Comparison of ENCODE assay signal across 8 cellular contexts in genomic region chr15:38389924-38390542, GRCh38.
A peak's percentile ranks its signal among the peaks of the same experiment; 100 is the strongest.
DNase-seq lines count a peak whose midpoint lies in the region; ATAC-seq and TF ChIP-seq lines count a peak whose summit lies in the region.

No MANE protein-coding gene starts in this region.

- H3K4me3 ChIP-seq in AG09309 (ENCODE audit: control insufficient read depth, low read depth, low read length) (no peak overlapping the region), foreskin fibroblast (ENCODE audit: low read depth in 1 of 2, low read length in 2 of 2) (no peak overlapping the region), aorta (ENCODE audit: low read length in 2 of 2) (no peak overlapping the region)

- H3K4me3 Mint-ChIP-seq in activated T-helper 1 cell treated with anti-CD3 and anti-CD28 coated beads, Interleukin-12 subunit alpha, Interleukin-12 subunit beta, Interleukin-2, Interleukin-4 antibody, amounts not matched to agents 30 ng/mL and 10 ng/mL and 1 ng/mL, durations not matched to agents 14 hours and 24 hours and 36 hours = no peak overlapping the region

- no peak for DNase-seq in AG09309 (ENCODE audit: low read depth)
- peak; percentile 53 for DNase-seq in RKO (ENCODE audit: low spot score)
- DNase-seq in activated T-helper 1 cell treated with anti-CD3 and anti-CD28 coated beads, Interleukin-12 subunit alpha, Interleukin-12 subunit beta, Interleukin-2, Interleukin-4 antibody, amounts not matched to agents 30 ng/mL and 10 ng/mL and 1 ng/mL, durations not matched to agents 14 hours and 24 hours and 36 hours (ENCODE audit: low spot score) = peak; percentile 32
- peak in 1 of 2 donors; percentile 67 for DNase-seq in foreskin fibroblast
- peak; percentile 60 for DNase-seq in pons (ENCODE audit: low spot score)
- peak; percentile 60 to 82 for DNase-seq in aorta

- TF ChIP-seq CTCF in AG09309 (IDR thresholded peaks at IDR 0.05; ENCODE audit: control insufficient read depth, insufficient read depth, low read depth, low read length, missing control alignments) = peak; percentile 82
- peak; percentile 81 for TF ChIP-seq CTCF in foreskin fibroblast (IDR thresholded peaks at IDR 0.05; ENCODE audit: low read depth, low read length)

- H3K9me3 ChIP-seq in aorta (ENCODE audit: control insufficient read depth, low read length) = no peaks in the 10 kb centered on the region

- H3K4me1 ChIP-seq in aorta (ENCODE audit: control insufficient read depth in 1 of 2, insufficient read depth in 2 of 2, low read length in 2 of 2) = no peaks in the 10 kb centered on the region

- ATAC-seq in GM18502 (IDR thresholded peaks at IDR 0.05; ENCODE audit: poor library complexity, unreplicated experiment) (peak; percentile 93), HG03103 (IDR thresholded peaks at IDR 0.05; ENCODE audit: low read depth, unreplicated experiment) (peak; percentile 90), aorta (ENCODE audit: low FRiP score) (peak; percentile 83)

- H3K4me1 Mint-ChIP-seq in activated T-helper 1 cell treated with anti-CD3 and anti-CD28 coated beads, Interleukin-12 subunit alpha, Interleukin-12 subunit beta, Interleukin-2, Interleukin-4 antibody, amounts not matched to agents 30 ng/mL and 10 ng/mL and 1 ng/mL, durations not matched to agents 14 hours and 24 hours and 36 hours (ENCODE audit: low read depth) = no peaks in the 10 kb centered on the region

- no peaks in the 10 kb centered on the region for H3K27me3 ChIP-seq in aorta (ENCODE audit: control insufficient read depth in 1 of 2, insufficient read depth in 2 of 2, low read length in 1 of 2)

- no peaks in the 10 kb centered on the region for H3K9me3 Mint-ChIP-seq in activated T-helper 1 cell treated with anti-CD3 and anti-CD28 coated beads, Interleukin-12 subunit alpha, Interleukin-12 subunit beta, Interleukin-2, Interleukin-4 antibody, amounts not matched to agents 30 ng/mL and 10 ng/mL and 1 ng/mL, durations not matched to agents 14 hours and 24 hours and 36 hours

- H3K27me3 Mint-ChIP-seq in activated T-helper 1 cell treated with anti-CD3 and anti-CD28 coated beads, Interleukin-12 subunit alpha, Interleukin-12 subunit beta, Interleukin-2, Interleukin-4 antibody, amounts not matched to agents 30 ng/mL and 10 ng/mL and 1 ng/mL, durations not matched to agents 14 hours and 24 hours and 36 hours (ENCODE audit: insufficient read depth) = peaks cover 24% of the 10 kb centered on the region

- 61 to 66% methylated on average over 3 of the region's 3 CpGs for WGBS in aorta, 2 donors

- no peaks in the 10 kb centered on the region for H3K36me3 ChIP-seq in aorta (ENCODE audit: control insufficient read depth in 1 of 2, insufficient read depth in 2 of 2, low read length in 1 of 2)

- H3K27ac ChIP-seq in aorta (ENCODE audit: low read depth in 1 of 2, low read length in 2 of 2) = no peak overlapping the region

- intact Hi-C loops in activated T-helper 1 cell treated with anti-CD3 and anti-CD28 coated beads, Interleukin-12 subunit alpha, Interleukin-12 subunit beta, Interleukin-2, Interleukin-4 antibody, amounts not matched to agents 30 ng/mL and 10 ng/mL and 1 ng/mL, durations not matched to agents 14 hours and 24 hours and 36 hours (cut with micrococcal nuclease) = loop anchor here (2.0 kb wide), 1 partner anchor 387 kb away; no protein-coding TSS in a partner anchor
- intact Hi-C loops in aorta (cut with DNase I) = loop anchor here (2.0 to 5.0 kb wide), 2 partner anchors 393 kb away; no protein-coding TSS in a partner anchor

- H3K36me3 Mint-ChIP-seq in activated T-helper 1 cell treated with anti-CD3 and anti-CD28 coated beads, Interleukin-12 subunit alpha, Interleukin-12 subunit beta, Interleukin-2, Interleukin-4 antibody, amounts not matched to agents 30 ng/mL and 10 ng/mL and 1 ng/mL, durations not matched to agents 14 hours and 24 hours and 36 hours (ENCODE audit: low read depth) = no peaks in the 10 kb centered on the region

- no peak overlapping the region for H3K27ac Mint-ChIP-seq in activated T-helper 1 cell treated with anti-CD3 and anti-CD28 coated beads, Interleukin-12 subunit alpha, Interleukin-12 subunit beta, Interleukin-2, Interleukin-4 antibody, amounts not matched to agents 30 ng/mL and 10 ng/mL and 1 ng/mL, durations not matched to agents 14 hours and 24 hours and 36 hours
